In the genomic region with DNA sequence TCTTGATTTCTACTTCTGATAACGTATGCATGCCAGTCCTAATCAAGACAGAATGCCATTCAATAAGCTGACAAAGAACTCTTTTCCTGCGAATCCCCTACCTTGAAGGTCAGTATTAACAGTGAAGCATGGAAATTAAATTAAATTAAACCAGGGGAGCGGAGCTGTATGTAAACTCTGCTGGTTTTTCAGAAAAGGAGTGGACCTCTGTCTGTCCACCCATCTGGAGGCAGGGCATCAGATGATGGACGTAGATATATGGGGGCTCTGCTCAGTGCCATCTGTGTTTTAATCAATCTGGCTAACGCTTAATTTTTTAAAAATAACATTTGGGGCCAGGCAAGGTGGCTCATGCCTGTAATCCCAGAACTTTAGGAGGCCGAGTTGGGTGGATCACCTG, we compare ENCODE assay signal across 29 cellular contexts.
"Had no signal": no experiment of that assay in that cellular context is flagged by ENCODE, and none has a peak within 500 bp of the region (broad histone marks: within the 10 kb centered on the region; RNA-seq: fewer than 3 reads in every experiment).

No MANE protein-coding gene starts in this region.

- H3K36me3 ChIP-seq: brain microvascular endothelial cell, heart right ventricle, left lung, neutrophil, ovary, prostate gland, sigmoid colon, stomach, thyroid gland had no signal

- H3K27ac ChIP-seq: brain microvascular endothelial cell, foreskin keratinocyte, heart right ventricle, left lung, neutrophil, prostate gland, sigmoid colon, stomach, thyroid gland, VCaP had no signal

- H3K27me3 ChIP-seq: ovary, sigmoid colon, stomach, thyroid gland had no signal

- H3K4me3 ChIP-seq: heart right ventricle, left lung, ovary, prostate gland, sigmoid colon, stomach, thyroid gland had no signal

- H3K4me3 Mint-ChIP-seq: activated CD4-positive, alpha-beta memory T cell treated with anti-CD3 and anti-CD28 coated beads for 36 hours; activated T-cell treated with anti-CD3 and anti-CD28 coated beads, Interleukin-2, amount 50 U/mL, for 24 hours; endodermal cell; natural killer cell; stimulated activated memory B cell treated with anti-CD40 and anti-IgM and Interleukin-4, amounts not matched to agents 10 μg/mL and 1 μg/mL and 100 μg/mL, for 72 hours had no signal

- H3K36me3 Mint-ChIP-seq: activated CD4-positive, alpha-beta memory T cell treated with anti-CD3 and anti-CD28 coated beads for 36 hours; natural killer cell; stimulated activated memory B cell treated with anti-CD40 and anti-IgM and Interleukin-4, amounts not matched to agents 10 μg/mL and 1 μg/mL and 100 μg/mL, for 72 hours had no signal

- H3K9me3 ChIP-seq: heart right ventricle, left lung, neutrophil, ovary, prostate gland, sigmoid colon, stomach, thyroid gland had no signal

- H3K4me1 Mint-ChIP-seq: natural killer cell had no signal

- DNase-seq: activated CD4-positive, alpha-beta T cell treated with anti-CD3 and anti-CD28 coated beads for 48 hours; activated CD8-positive, alpha-beta memory T cell treated with anti-CD3 and anti-CD28 coated beads, Interleukin-2, amount 50 U/mL, for 48 hours; activated gamma-delta T cell treated with Interleukin-2 at 50 U/mL for 16 hours; activated naive CD4-positive, alpha-beta T cell treated with anti-CD3 and anti-CD28 coated beads, Interleukin-2, amount 50 U/mL, for 16 hours; activated T-cell treated with anti-CD3 and anti-CD28 coated beads, Interleukin-2, amount 50 U/mL, for 24 hours; amniotic stem cell; caudate nucleus; cortex of kidney; heart right ventricle; left lung; midbrain; natural killer cell; retina; sigmoid colon; small intestine; stimulated activated CD4-positive, alpha-beta T cell treated with anti-CD3 and anti-CD28 coated beads, Interleukin-1b, Interleukin-23, amount 100 ng/mL, for 48 hours; stimulated activated CD4-positive, alpha-beta T cell treated with anti-CD3 and anti-CD28 coated beads, Interleukin-4, amount 100 ng/mL, for 4 hours; stimulated activated CD8-positive, alpha-beta memory T cell treated with anti-CD3 and anti-CD28 coated beads, Interleukin-4, amount 100 ng/mL, for 48 hours had no signal

- H3K27ac Mint-ChIP-seq: activated CD4-positive, alpha-beta memory T cell treated with anti-CD3 and anti-CD28 coated beads for 36 hours; activated T-cell treated with anti-CD3 and anti-CD28 coated beads, Interleukin-2, amount 50 U/mL, for 24 hours; natural killer cell; stimulated activated memory B cell treated with anti-CD40 and anti-IgM and Interleukin-4, amounts not matched to agents 10 μg/mL and 1 μg/mL and 100 μg/mL, for 72 hours had no signal

- H3K4me1 ChIP-seq: foreskin keratinocyte had no signal

- H3K9me3 Mint-ChIP-seq: activated CD4-positive, alpha-beta memory T cell treated with anti-CD3 and anti-CD28 coated beads for 36 hours; activated T-cell treated with anti-CD3 and anti-CD28 coated beads, Interleukin-2, amount 50 U/mL, for 24 hours; endodermal cell; natural killer cell; stimulated activated memory B cell treated with anti-CD40 and anti-IgM and Interleukin-4, amounts not matched to agents 10 μg/mL and 1 μg/mL and 100 μg/mL, for 72 hours had no signal
